Comparison of ENCODE assay signal across 9 cellular contexts in the genomic region with DNA sequence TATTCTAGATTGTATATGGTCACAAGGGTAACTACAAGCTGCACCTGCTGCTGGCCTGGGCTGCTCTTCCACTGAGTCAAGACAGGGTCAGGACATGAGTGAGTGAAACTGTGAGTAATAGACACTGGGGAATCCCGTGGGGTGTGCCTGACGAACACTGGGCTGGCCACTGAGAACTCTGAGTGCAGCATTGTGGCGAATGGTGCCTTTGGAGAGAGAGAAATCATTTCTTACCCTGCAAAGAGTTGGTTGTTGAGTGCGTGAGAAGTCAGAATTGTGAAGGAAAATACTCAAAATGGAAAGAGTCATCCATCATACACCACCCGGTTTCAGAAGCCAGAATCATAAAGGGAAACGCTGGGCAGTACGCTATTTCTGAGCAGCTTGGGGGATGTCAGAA. TPM values are rescaled to one million over a fixed set of nuclear protein-coding genes. Genes with fewer than 3 reads are reported as not detected.
DNase-seq lines count a peak whose midpoint lies in the region; ATAC-seq and TF ChIP-seq lines count a peak whose summit lies in the region.
"Had no signal": no experiment of that assay in that cellular context is flagged by ENCODE, and none has a peak within 500 bp of the region (broad histone marks: within the 10 kb centered on the region; RNA-seq: fewer than 3 reads in every experiment).

No MANE protein-coding gene starts in this region.

- intact Hi-C loops in testis (cut with DNase I; ENCODE audit: low total_unique reads), result no loop called here

- H3K9me3 ChIP-seq in testis, result no peaks in the 10 kb centered on the region

- H3K4me1 ChIP-seq in testis, result no peaks in the 10 kb centered on the region

- DNase-seq in HuH-7.5 (ENCODE audit: low spot score), result no peak
- DNase-seq in dedifferentiated amniotic fluid mesenchymal stem cell (ENCODE audit: extremely low spot score), result no peak
- no peak for DNase-seq in testis
- no peak for DNase-seq in iPS-NIHi11 (ENCODE audit: low spot score)
- DNase-seq: NCI-H510A had no signal

- 90 to 92% methylated on average over 7 of the region's 7 CpGs for WGBS in testis, 2 donors

- no peaks in the 10 kb centered on the region for H3K27me3 ChIP-seq in testis

- ATAC-seq in GM18498 (IDR thresholded peaks at IDR 0.05; ENCODE audit: unreplicated experiment) (peak; percentile 99), GM19467 (IDR thresholded peaks at IDR 0.05; ENCODE audit: unreplicated experiment) (peak; percentile 96), HG03159 (IDR thresholded peaks at IDR 0.05; ENCODE audit: unreplicated experiment) (peak; percentile 97), esophagus mucosa (peak; percentile 96)

- H3K36me3 ChIP-seq in testis (ENCODE audit: low read depth, missing control alignments), result no peaks in the 10 kb centered on the region

- no peak overlapping the region for H3K4me3 ChIP-seq in testis

- TF ChIP-seq POLR2A in testis (IDR thresholded peaks at IDR 0.05), result no peak

- no peak for TF ChIP-seq CTCF in testis (IDR thresholded peaks at IDR 0.05)

- no peak overlapping the region for H3K27ac ChIP-seq in testis

RNA-seq across cellular contexts. Expression of a gene that starts 43.1 kb away (rescaled TPM):
- total RNA-seq in esophagus mucosa, result 19.6 TPM
- total RNA-seq in testis, result 10 to 100 TPM; 33.1 to 49.1 TPM
- 39.9 TPM for polyA plus RNA-seq in testis (ENCODE audit: insufficient read depth, low read depth, low replicate concordance)
